Comparison of ENCODE assay signal across 10 cellular contexts in genomic region chr4:90733211-90733610, GRCh38.
"Had no signal": no experiment of that assay in that cellular context is flagged by ENCODE, and none has a peak within 500 bp of the region (broad histone marks: within the 10 kb centered on the region; RNA-seq: fewer than 3 reads in every experiment).

No MANE protein-coding gene starts in this region.

- FAIRE-seq: HepG2, HTR-8/SVneo, K562 had no signal

- H3K4me3 ChIP-seq: K562 had no signal

- H3K4me3 Mint-ChIP-seq: IgD-negative memory B cell had no signal

- H3K4me2 ChIP-seq: KMS-11 had no signal

- H3K27me3 Mint-ChIP-seq: IgD-negative memory B cell had no signal

- ATAC-seq: HepG2, K562 had no signal

- H3K27ac ChIP-seq: HL-60, KMS-11 had no signal

- DNase-seq: IMR-90, Karpas-422, KBM-7, KG1 had no signal

- H3K36me3 Mint-ChIP-seq: IgD-negative memory B cell had no signal

- H3K9ac ChIP-seq: KMS-11 had no signal

- H3K27ac Mint-ChIP-seq: IgD-negative memory B cell had no signal
